20 cellular contexts compared by ENCODE assay signal in the genomic region with DNA sequence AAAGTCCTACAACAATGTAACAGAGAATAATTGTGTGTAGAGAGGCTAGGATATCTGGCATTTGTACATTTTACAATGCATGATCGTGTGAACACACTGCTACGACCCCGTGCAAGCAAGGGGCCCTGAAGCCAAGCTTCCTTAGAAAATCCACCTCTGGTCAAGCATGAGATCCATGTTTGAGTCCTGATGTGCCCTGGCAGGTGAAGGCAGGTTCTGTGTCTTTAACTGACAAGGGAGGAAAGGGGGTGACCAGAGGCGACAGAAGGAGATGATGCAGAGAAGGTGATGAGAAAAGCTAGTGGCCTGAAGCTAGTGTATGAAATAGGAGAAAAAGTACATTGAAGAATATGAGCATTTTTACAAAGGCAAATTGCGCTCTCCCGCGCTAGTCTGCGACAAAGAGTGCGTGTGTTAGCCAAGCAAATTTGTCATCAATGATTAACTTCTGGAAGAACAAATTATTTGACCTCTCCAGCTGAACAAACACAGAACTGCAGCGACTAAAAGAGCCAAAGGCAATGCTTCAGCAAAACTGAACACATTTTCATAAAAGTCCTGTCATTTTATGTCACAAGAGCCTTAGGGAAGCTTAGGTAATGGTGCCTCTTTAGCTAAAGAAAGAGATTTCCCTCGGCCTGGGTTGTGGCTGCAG.
DNase-seq lines count a peak whose midpoint lies in the region; ATAC-seq and TF ChIP-seq lines count a peak whose summit lies in the region.
"Had no signal": no experiment of that assay in that cellular context is flagged by ENCODE, and none has a peak within 500 bp of the region (broad histone marks: within the 10 kb centered on the region; RNA-seq: fewer than 3 reads in every experiment).

No MANE protein-coding gene starts in this region.

- H3K4me1 Mint-ChIP-seq in naive thymus-derived CD8-positive, alpha-beta T cell = no peaks in the 10 kb centered on the region
- H3K4me1 Mint-ChIP-seq: CD8-positive, alpha-beta memory T cell; naive thymus-derived CD4-positive, alpha-beta T cell had no signal

- H3K27me3 Mint-ChIP-seq in naive thymus-derived CD8-positive, alpha-beta T cell = peaks cover 0 to 7% (median 0%) of the 10 kb centered on the region in 5 donors

- peak; percentile 32 for DNase-seq in NCI-H146 (lab: John Stamatoyannopoulos, UW)
- DNase-seq in NCI-H146 treated with DMSO at 0.1 percent for 48 hours (lab: John Stamatoyannopoulos, UW; ENCODE audit: unreplicated experiment) = no peak
- DNase-seq in astrocyte of the spinal cord (ENCODE audit: low read depth, low spot score) = peak; percentile 26
- DNase-seq in naive thymus-derived CD8-positive, alpha-beta T cell = no peak
- DNase-seq in NCI-H187 treated with DMSO at 0.1 percent for 48 hours (lab: John Stamatoyannopoulos, UW) = no peak
- DNase-seq: activated CD4-positive, alpha-beta T cell treated with anti-CD3 and anti-CD28 coated beads, Interleukin-2, amount 50 U/mL, for 1 hour; activated T-cell treated with anti-CD3 and anti-CD28 coated beads, Interleukin-2, amount 50 U/mL, for 4 hours; adrenal gland; CD8-positive, alpha-beta memory T cell; cerebellar nuclear complex; GM23248; kidney glomerular epithelial cell; naive thymus-derived CD4-positive, alpha-beta T cell; stimulated activated CD4-positive, alpha-beta T cell treated with anti-CD3 and anti-CD28 coated beads, Interleukin-4, amount 100 ng/mL, for 1 hour; T1000 had no signal

- H3K36me3 Mint-ChIP-seq in naive thymus-derived CD8-positive, alpha-beta T cell = peaks cover 0 to 4% (median 0%) of the 10 kb centered on the region in 3 donors
- H3K36me3 Mint-ChIP-seq: naive thymus-derived CD4-positive, alpha-beta T cell had no signal

- no peaks in the 10 kb centered on the region for H3K36me3 ChIP-seq in liver (ENCODE audit: control insufficient read depth in 4 of 4, insufficient read depth in 3 of 4, low read depth in 1 of 4, low read length in 3 of 4)
- H3K36me3 ChIP-seq: adrenal gland, right atrium auricular region, SJSA1 had no signal

- POLR2A ChIA-PET in naive thymus-derived CD8-positive, alpha-beta T cell (lab: Charles Lee) = no interaction called here

- H3K4me3 Mint-ChIP-seq in naive thymus-derived CD8-positive, alpha-beta T cell = no peak overlapping the region
- H3K4me3 Mint-ChIP-seq: activated T-cell treated with anti-CD3 and anti-CD28 coated beads, Interleukin-2, amount 50 U/mL, for 4 hours; CD8-positive, alpha-beta memory T cell; naive thymus-derived CD4-positive, alpha-beta T cell had no signal

- H3K27ac ChIP-seq in liver (ENCODE audit: low read depth in 1 of 2, low read length in 2 of 2) = peak overlapping the region; percentile 40 to 62
- H3K27ac ChIP-seq: adrenal gland, GM23248, right atrium auricular region, SJSA1 had no signal

- 30% methylated on average over 11 of the region's 11 CpGs for WGBS in liver

- in situ Hi-C loops in astrocyte of the spinal cord (cut with HindIII; ENCODE audit: low sequenced_read_pairs) = no loop called here

- H3K9me3 ChIP-seq in liver (ENCODE audit: control insufficient read depth in 4 of 4, low read length in 3 of 4) = peaks cover 0 to 2% (median 0%) of the 10 kb centered on the region in 4 donors
- H3K9me3 ChIP-seq: adrenal gland, right atrium auricular region, SJSA1 had no signal

- TF ChIP-seq RAD21 in liver (IDR thresholded peaks at IDR 0.05) = peak; percentile 68 to 70

- no peak for ATAC-seq in GM19324 (IDR thresholded peaks at IDR 0.05; ENCODE audit: low FRiP score, unreplicated experiment)
- no peak for ATAC-seq in naive thymus-derived CD8-positive, alpha-beta T cell
- no peak for ATAC-seq in HG02970 (IDR thresholded peaks at IDR 0.05; ENCODE audit: low FRiP score, unreplicated experiment)
- ATAC-seq: activated T-cell treated with anti-CD3 and anti-CD28 coated beads, Interleukin-2, amount 50 U/mL, for 4 hours; naive thymus-derived CD4-positive, alpha-beta T cell had no signal

- H3K4me3 ChIP-seq in astrocyte of the spinal cord (ENCODE audit: low read depth, low read length) (no peak overlapping the region), liver (ENCODE audit: low read depth in 1 of 3, low read length in 3 of 3) (no peak overlapping the region)
- H3K4me3 ChIP-seq: adrenal gland, GM23248, right atrium auricular region, SJSA1 had no signal

- H3K9me3 Mint-ChIP-seq in naive thymus-derived CD8-positive, alpha-beta T cell = peaks cover 0 to 7% (median 0%) of the 10 kb centered on the region in 9 donors

- peaks cover 5 to 18% (median 15%) of the 10 kb centered on the region in 4 donors for H3K4me1 ChIP-seq in liver (ENCODE audit: control insufficient read depth in 4 of 4, insufficient read depth in 4 of 4, low read length in 3 of 4)
- H3K4me1 ChIP-seq: adrenal gland, right atrium auricular region, SJSA1 had no signal

- no peaks in the 10 kb centered on the region for H3K27me3 ChIP-seq in liver (ENCODE audit: control insufficient read depth in 4 of 4, insufficient read depth in 4 of 4, low read length in 3 of 4)
- H3K27me3 ChIP-seq: adrenal gland, right atrium auricular region, SJSA1 had no signal

- TF ChIP-seq CTCF in astrocyte of the spinal cord (IDR thresholded peaks at IDR 0.05; ENCODE audit: low read depth, low read length) (no peak), liver (IDR thresholded peaks at IDR 0.05; ENCODE audit: low read depth, low read length, missing input control) (no peak)

- no peak overlapping the region for H3K27ac Mint-ChIP-seq in naive thymus-derived CD8-positive, alpha-beta T cell
- H3K27ac Mint-ChIP-seq: CD8-positive, alpha-beta memory T cell had no signal

- peak overlapping the region in 1 of 2 donors; percentile 63 for H3K9ac ChIP-seq in liver (ENCODE audit: low read depth in 1 of 2, low read length in 2 of 2)
- H3K9ac ChIP-seq: GM23248 had no signal

TF ChIP-seq in liver, 16 proteins besides CTCF, POLR2A, EP300 and RAD21:
- TF ChIP-seq SP1 (IDR thresholded peaks at IDR 0.05) (peak; percentile 88), ATF3 (IDR thresholded peaks at IDR 0.05) (no peak), HNF4A (conservative IDR thresholded peaks at IDR 0.05) (peak; percentile 59 to 70), NR2F2 (IDR thresholded peaks at IDR 0.05) (peak; percentile 90), HNF4G (IDR thresholded peaks at IDR 0.05) (peak; percentile 24), JUND (IDR thresholded peaks at IDR 0.05) (peak in 1 of 2 donors; percentile 47), EGR1 (IDR thresholded peaks at IDR 0.05; ENCODE audit: low read depth in 2 of 2) (peak in 1 of 2 donors; percentile 24), GABPA (IDR thresholded peaks at IDR 0.05 in 1 of 2, conservative IDR thresholded peaks at IDR 0.05 in 1 of 2) (no peak), TAF1 (conservative IDR thresholded peaks at IDR 0.05) (no peak), FOXA1 (IDR thresholded peaks at IDR 0.05) (peak; percentile 92), FOXA2 (IDR thresholded peaks at IDR 0.05) (peak; percentile 97), RXRA (IDR thresholded peaks at IDR 0.05) (peak; percentile 66 to 81), MAX (IDR thresholded peaks at IDR 0.05) (peak; percentile 55), YY1 (IDR thresholded peaks at IDR 0.05) (peak; percentile 87)
- TF ChIP-seq, protein P1, sequence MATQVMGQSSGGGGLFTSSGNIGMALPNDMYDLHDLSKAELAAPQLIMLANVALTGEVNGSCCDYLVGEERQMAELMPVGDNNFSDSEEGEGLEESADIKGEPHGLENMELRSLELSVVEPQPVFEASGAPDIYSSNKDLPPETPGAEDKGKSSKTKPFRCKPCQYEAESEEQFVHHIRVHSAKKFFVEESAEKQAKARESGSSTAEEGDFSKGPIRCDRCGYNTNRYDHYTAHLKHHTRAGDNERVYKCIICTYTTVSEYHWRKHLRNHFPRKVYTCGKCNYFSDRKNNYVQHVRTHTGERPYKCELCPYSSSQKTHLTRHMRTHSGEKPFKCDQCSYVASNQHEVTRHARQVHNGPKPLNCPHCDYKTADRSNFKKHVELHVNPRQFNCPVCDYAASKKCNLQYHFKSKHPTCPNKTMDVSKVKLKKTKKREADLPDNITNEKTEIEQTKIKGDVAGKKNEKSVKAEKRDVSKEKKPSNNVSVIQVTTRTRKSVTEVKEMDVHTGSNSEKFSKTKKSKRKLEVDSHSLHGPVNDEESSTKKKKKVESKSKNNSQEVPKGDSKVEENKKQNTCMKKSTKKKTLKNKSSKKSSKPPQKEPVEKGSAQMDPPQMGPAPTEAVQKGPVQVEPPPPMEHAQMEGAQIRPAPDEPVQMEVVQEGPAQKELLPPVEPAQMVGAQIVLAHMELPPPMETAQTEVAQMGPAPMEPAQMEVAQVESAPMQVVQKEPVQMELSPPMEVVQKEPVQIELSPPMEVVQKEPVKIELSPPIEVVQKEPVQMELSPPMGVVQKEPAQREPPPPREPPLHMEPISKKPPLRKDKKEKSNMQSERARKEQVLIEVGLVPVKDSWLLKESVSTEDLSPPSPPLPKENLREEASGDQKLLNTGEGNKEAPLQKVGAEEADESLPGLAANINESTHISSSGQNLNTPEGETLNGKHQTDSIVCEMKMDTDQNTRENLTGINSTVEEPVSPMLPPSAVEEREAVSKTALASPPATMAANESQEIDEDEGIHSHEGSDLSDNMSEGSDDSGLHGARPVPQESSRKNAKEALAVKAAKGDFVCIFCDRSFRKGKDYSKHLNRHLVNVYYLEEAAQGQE (IDR thresholded peaks at IDR 0.05) = peak; percentile 83
- TF ChIP-seq, protein P2, sequence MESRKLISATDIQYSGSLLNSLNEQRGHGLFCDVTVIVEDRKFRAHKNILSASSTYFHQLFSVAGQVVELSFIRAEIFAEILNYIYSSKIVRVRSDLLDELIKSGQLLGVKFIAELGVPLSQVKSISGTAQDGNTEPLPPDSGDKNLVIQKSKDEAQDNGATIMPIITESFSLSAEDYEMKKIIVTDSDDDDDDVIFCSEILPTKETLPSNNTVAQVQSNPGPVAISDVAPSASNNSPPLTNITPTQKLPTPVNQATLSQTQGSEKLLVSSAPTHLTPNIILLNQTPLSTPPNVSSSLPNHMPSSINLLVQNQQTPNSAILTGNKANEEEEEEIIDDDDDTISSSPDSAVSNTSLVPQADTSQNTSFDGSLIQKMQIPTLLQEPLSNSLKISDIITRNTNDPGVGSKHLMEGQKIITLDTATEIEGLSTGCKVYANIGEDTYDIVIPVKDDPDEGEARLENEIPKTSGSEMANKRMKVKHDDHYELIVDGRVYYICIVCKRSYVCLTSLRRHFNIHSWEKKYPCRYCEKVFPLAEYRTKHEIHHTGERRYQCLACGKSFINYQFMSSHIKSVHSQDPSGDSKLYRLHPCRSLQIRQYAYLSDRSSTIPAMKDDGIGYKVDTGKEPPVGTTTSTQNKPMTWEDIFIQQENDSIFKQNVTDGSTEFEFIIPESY (IDR thresholded peaks at IDR 0.05) = no peak

Comparison
In these comparisons a context has a peak if more than half of its experiments do, and no peak if none do; other contexts are left out.
1. DNase-seq: peak in NCI-H146 (single experiment) and astrocyte of the spinal cord (single experiment); none in NCI-H146 treated with DMSO at 0.1 percent for 48 hours (single experiment), naive thymus-derived CD8-positive, alpha-beta T cell (0 of 10) and NCI-H187 treated with DMSO at 0.1 percent for 48 hours (single experiment).